Comparison of ENCODE assay signal across 8 cellular contexts in the genomic region with DNA sequence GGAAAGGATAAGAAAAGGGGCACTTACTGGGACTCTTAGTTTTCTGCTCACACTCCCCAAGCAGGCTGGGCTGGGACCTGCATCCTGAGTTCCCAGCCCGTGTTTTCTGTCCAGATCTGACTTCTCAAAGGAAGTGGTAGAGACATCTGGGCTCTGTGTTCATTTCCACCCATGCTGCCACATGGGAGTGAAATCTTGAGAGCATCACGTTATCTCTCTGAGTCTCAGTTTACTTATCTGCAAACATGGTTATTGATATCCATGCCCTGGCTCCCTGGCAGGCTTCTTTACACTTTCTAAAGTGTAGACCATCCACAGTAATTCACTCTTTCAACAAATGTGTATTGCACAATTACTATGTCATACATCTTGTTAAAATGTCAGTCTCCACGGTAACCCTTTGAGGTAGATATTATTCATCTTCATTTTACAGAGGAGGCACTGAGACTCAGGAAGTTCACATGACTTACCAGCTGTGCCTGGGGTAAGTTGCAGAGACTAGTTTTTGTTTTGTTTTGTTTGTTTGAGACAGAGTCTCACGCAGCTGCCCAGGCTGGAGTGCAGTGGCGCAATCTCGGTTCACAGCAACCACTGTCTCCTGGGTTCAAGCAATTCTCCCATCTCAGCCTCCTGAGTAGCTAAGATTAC. TPM values are rescaled to one million over a fixed set of nuclear protein-coding genes. Genes with fewer than 3 reads are reported as not detected.
DNase-seq lines count a peak whose midpoint lies in the region; ATAC-seq lines count a peak whose summit lies in the region.

No MANE protein-coding gene starts in this region.

- intact Hi-C loops in activated T-helper 1 cell treated with anti-CD3 and anti-CD28 coated beads, Interleukin-12 subunit alpha, Interleukin-12 subunit beta, Interleukin-2, Interleukin-4 antibody, amounts not matched to agents 30 ng/mL and 10 ng/mL and 1 ng/mL, durations not matched to agents 14 hours and 24 hours and 36 hours (cut with micrococcal nuclease) = loop anchor here (1.0 kb wide), 4 partner anchors 10 to 138 kb away; a partner anchor contains a TSS

- DNase-seq in activated effector memory CD4-positive, alpha-beta T cell treated with anti-CD3 and anti-CD28 coated beads, Interleukin-2, amount 50 U/mL, for 16 hours = peak; percentile 80
- DNase-seq in activated effector memory CD4-positive, alpha-beta T cell treated with Interleukin-2 at 50 U/mL for 16 hours = no peak
- peak; percentile 32 for DNase-seq in NCI-H1417 treated with DMSO at 0.1 percent for 48 hours (lab: John Stamatoyannopoulos, UW)
- DNase-seq in activated T-helper 1 cell treated with anti-CD3 and anti-CD28 coated beads, Interleukin-12 subunit alpha, Interleukin-12 subunit beta, Interleukin-2, Interleukin-4 antibody, amounts not matched to agents 30 ng/mL and 10 ng/mL and 1 ng/mL, durations not matched to agents 14 hours and 24 hours and 36 hours (ENCODE audit: low spot score) = peak; percentile 59
- DNase-seq in kidney tubule cell (ENCODE audit: low spot score) = peak; percentile 82

- H3K9me3 Mint-ChIP-seq in activated T-helper 1 cell treated with anti-CD3 and anti-CD28 coated beads, Interleukin-12 subunit alpha, Interleukin-12 subunit beta, Interleukin-2, Interleukin-4 antibody, amounts not matched to agents 30 ng/mL and 10 ng/mL and 1 ng/mL, durations not matched to agents 14 hours and 24 hours and 36 hours = no peaks in the 10 kb centered on the region

- H3K36me3 Mint-ChIP-seq in activated T-helper 1 cell treated with anti-CD3 and anti-CD28 coated beads, Interleukin-12 subunit alpha, Interleukin-12 subunit beta, Interleukin-2, Interleukin-4 antibody, amounts not matched to agents 30 ng/mL and 10 ng/mL and 1 ng/mL, durations not matched to agents 14 hours and 24 hours and 36 hours (ENCODE audit: low read depth) = peaks cover 6% of the 10 kb centered on the region

- peak overlapping the region; percentile 79 for H3K4me3 Mint-ChIP-seq in activated T-helper 1 cell treated with anti-CD3 and anti-CD28 coated beads, Interleukin-12 subunit alpha, Interleukin-12 subunit beta, Interleukin-2, Interleukin-4 antibody, amounts not matched to agents 30 ng/mL and 10 ng/mL and 1 ng/mL, durations not matched to agents 14 hours and 24 hours and 36 hours

- peak overlapping the region; percentile 97 for H3K27ac Mint-ChIP-seq in activated T-helper 1 cell treated with anti-CD3 and anti-CD28 coated beads, Interleukin-12 subunit alpha, Interleukin-12 subunit beta, Interleukin-2, Interleukin-4 antibody, amounts not matched to agents 30 ng/mL and 10 ng/mL and 1 ng/mL, durations not matched to agents 14 hours and 24 hours and 36 hours

- no peaks in the 10 kb centered on the region for H3K27me3 Mint-ChIP-seq in activated T-helper 1 cell treated with anti-CD3 and anti-CD28 coated beads, Interleukin-12 subunit alpha, Interleukin-12 subunit beta, Interleukin-2, Interleukin-4 antibody, amounts not matched to agents 30 ng/mL and 10 ng/mL and 1 ng/mL, durations not matched to agents 14 hours and 24 hours and 36 hours (ENCODE audit: insufficient read depth)

- ATAC-seq in GM18517 (IDR thresholded peaks at IDR 0.05; ENCODE audit: unreplicated experiment) (no peak), HG03025 (IDR thresholded peaks at IDR 0.05; ENCODE audit: low FRiP score, unreplicated experiment) (no peak), HG02798 (IDR thresholded peaks at IDR 0.05; ENCODE audit: poor library complexity, unreplicated experiment) (no peak)

- H3K4me1 Mint-ChIP-seq in activated T-helper 1 cell treated with anti-CD3 and anti-CD28 coated beads, Interleukin-12 subunit alpha, Interleukin-12 subunit beta, Interleukin-2, Interleukin-4 antibody, amounts not matched to agents 30 ng/mL and 10 ng/mL and 1 ng/mL, durations not matched to agents 14 hours and 24 hours and 36 hours (ENCODE audit: low read depth) = peaks cover 47% of the 10 kb centered on the region

RNA-seq across cellular contexts. Expression of a gene that starts 3.4 kb away (rescaled TPM):
- total RNA-seq in activated T-helper 1 cell treated with anti-CD3 and anti-CD28 coated beads, Interleukin-12 subunit alpha, Interleukin-12 subunit beta, Interleukin-2, Interleukin-4 antibody, amounts not matched to agents 30 ng/mL and 10 ng/mL and 1 ng/mL, durations not matched to agents 14 hours and 24 hours and 36 hours = 7.4 and 9.4 TPM in 2 replicates

RNA-seq across cellular contexts. Expression of a gene that starts 9.9 kb away (rescaled TPM):
- total RNA-seq in activated T-helper 1 cell treated with anti-CD3 and anti-CD28 coated beads, Interleukin-12 subunit alpha, Interleukin-12 subunit beta, Interleukin-2, Interleukin-4 antibody, amounts not matched to agents 30 ng/mL and 10 ng/mL and 1 ng/mL, durations not matched to agents 14 hours and 24 hours and 36 hours = 17.9 and 21.2 TPM in 2 replicates

RNA-seq across cellular contexts. Expression of a gene that starts 17.4 kb away (rescaled TPM):
- 19.2 and 21.5 TPM in 2 replicates for total RNA-seq in activated T-helper 1 cell treated with anti-CD3 and anti-CD28 coated beads, Interleukin-12 subunit alpha, Interleukin-12 subunit beta, Interleukin-2, Interleukin-4 antibody, amounts not matched to agents 30 ng/mL and 10 ng/mL and 1 ng/mL, durations not matched to agents 14 hours and 24 hours and 36 hours

RNA-seq across cellular contexts. Expression of a gene that starts 33.5 kb away (rescaled TPM):
- total RNA-seq in activated T-helper 1 cell treated with anti-CD3 and anti-CD28 coated beads, Interleukin-12 subunit alpha, Interleukin-12 subunit beta, Interleukin-2, Interleukin-4 antibody, amounts not matched to agents 30 ng/mL and 10 ng/mL and 1 ng/mL, durations not matched to agents 14 hours and 24 hours and 36 hours = 13.8 and 15.8 TPM in 2 replicates

RNA-seq across cellular contexts. Expression of a gene that starts 41.7 kb away (rescaled TPM):
- 13.7 and 14.6 TPM in 2 replicates for total RNA-seq in activated T-helper 1 cell treated with anti-CD3 and anti-CD28 coated beads, Interleukin-12 subunit alpha, Interleukin-12 subunit beta, Interleukin-2, Interleukin-4 antibody, amounts not matched to agents 30 ng/mL and 10 ng/mL and 1 ng/mL, durations not matched to agents 14 hours and 24 hours and 36 hours
